In the genomic region with DNA sequence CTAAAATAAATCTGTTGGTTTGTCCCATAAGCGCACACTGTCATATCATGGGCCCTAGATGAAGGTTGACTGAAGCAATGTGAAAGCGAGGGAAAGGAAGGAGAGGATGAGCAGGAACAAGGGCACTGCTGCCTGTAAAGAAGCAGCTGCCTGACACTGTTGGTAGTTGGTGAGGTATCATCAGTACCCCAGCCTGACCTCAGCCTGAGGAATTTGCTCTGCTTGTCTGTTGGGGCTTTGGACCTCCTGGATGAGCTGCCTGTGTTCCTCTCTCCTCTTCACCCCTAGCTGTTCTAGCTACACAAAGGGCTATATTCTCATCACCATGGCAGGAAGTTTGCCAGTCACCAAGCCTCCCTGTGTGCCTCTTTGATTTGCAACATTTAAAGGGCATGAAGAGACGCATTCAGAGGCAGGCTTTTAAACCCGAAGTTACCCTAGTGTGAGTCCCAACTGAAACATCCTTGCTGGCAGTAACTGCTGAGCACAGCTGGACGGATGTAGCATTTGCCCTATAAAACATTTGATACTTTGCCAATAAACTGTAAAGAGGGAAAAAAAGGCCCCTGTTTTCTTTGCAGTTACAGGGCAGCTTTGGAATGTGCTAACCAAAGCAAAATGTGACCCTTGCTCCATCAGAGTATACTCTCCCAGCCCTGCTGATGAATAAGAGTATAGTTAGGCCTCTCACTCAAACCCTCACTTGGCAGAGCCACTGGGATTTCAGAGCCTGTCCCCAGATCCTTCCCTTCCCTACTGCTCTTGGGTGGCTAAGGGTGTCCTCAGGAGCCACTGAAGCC, we compare ENCODE assay signal across 10 cellular contexts. TPM values are rescaled to one million over a fixed set of nuclear protein-coding genes. Genes with fewer than 3 reads are reported as not detected.
DNase-seq lines count a peak whose midpoint lies in the region; ATAC-seq and TF ChIP-seq lines count a peak whose summit lies in the region.
"Had no signal": no experiment of that assay in that cellular context is flagged by ENCODE, and none has a peak within 500 bp of the region (broad histone marks: within the 10 kb centered on the region; RNA-seq: fewer than 3 reads in every experiment).

No MANE protein-coding gene starts in this region.

- ATAC-seq in PC-3 (peak; percentile 77), HG02623 (IDR thresholded peaks at IDR 0.05; ENCODE audit: unreplicated experiment) (no peak)

- intact Hi-C loops in PC-3 (cut with micrococcal nuclease) = loop anchor here (1.0 to 10.0 kb wide), 2 partner anchors 29 to 389 kb away; no protein-coding TSS in a partner anchor

- no peaks in the 10 kb centered on the region for H3F3A ChIP-seq in PC-3 (ENCODE audit: low read length, unreplicated experiment)

- peak overlapping the region; percentile 27 for H3K4me3 ChIP-seq in AG04450 (ENCODE audit: low read depth, low read length)
- no peak overlapping the region for H3K4me3 ChIP-seq in PC-3 (ENCODE audit: low read length)
- no peak overlapping the region for H3K4me3 ChIP-seq in fibroblast of mammary gland (ENCODE audit: control insufficient read depth, low read depth, low read length)
- H3K4me3 ChIP-seq: SJSA1 had no signal

- H3K9me2 ChIP-seq in PC-3 (replicated peaks; ENCODE audit: low read length) = no peaks in the 10 kb centered on the region

- H3K9ac ChIP-seq in PC-3 (ENCODE audit: low read length) = no peak overlapping the region

- H3K9me3 ChIP-seq in AG04450 (ENCODE audit: control insufficient read depth, insufficient read depth, low read length) (no peaks in the 10 kb centered on the region), PC-3 (ENCODE audit: low read length) (no peaks in the 10 kb centered on the region)
- H3K9me3 ChIP-seq: SJSA1 had no signal

- peaks cover 12% of the 10 kb centered on the region for H3K4me1 ChIP-seq in PC-3 (ENCODE audit: insufficient read depth, low read length)
- H3K4me1 ChIP-seq: SJSA1 had no signal

- POLR2A ChIA-PET in AG04450 (lab: Yijun Ruan, JAX) = interaction anchor here (0.7 to 2.8 kb wide), 3 partner anchors 22 to 1930 kb away, joined by 5 to 11 read pairs (median 6); a partner anchor contains a TSS
- POLR2A ChIA-PET in PC-3 (lab: Charles Lee; ENCODE audit: unreplicated experiment) = no interaction called here

- H3K27me3 ChIP-seq in AG04450 (ENCODE audit: control insufficient read depth, insufficient read depth, low read length) (peaks cover 3% of the 10 kb centered on the region), PC-3 (ENCODE audit: low read length) (no peaks in the 10 kb centered on the region)
- H3K27me3 ChIP-seq: SJSA1 had no signal

- CTCF ChIA-PET in AG04450 (lab: Charles Lee) (interaction anchor here (1.7 kb wide), 1 partner anchor 22 kb away, joined by 5 read pairs; a partner anchor contains a TSS), PC-3 (lab: Charles Lee) (interaction anchor here (0.6 kb wide), 1 partner anchor 22 kb away, joined by 8 read pairs; a partner anchor contains a TSS)

- H3K36me3 ChIP-seq in PC-3 (ENCODE audit: low read depth, low read length) = no peaks in the 10 kb centered on the region
- H3K36me3 ChIP-seq: SJSA1 had no signal

- peak overlapping the region; percentile 95 for H3K27ac ChIP-seq in AG04450 (ENCODE audit: low read depth, low read length)
- H3K27ac ChIP-seq in PC-3 (ENCODE audit: low read length) = no peak overlapping the region
- H3K27ac ChIP-seq: epithelial cell of prostate, SJSA1 had no signal

- H4K20me1 ChIP-seq in PC-3 (ENCODE audit: low read length) = no peaks in the 10 kb centered on the region

- no TSS peak for BruUV-seq in PC-3 (replicated peaks; lab: Mats Ljungman, UMichigan)

- H3K4me2 ChIP-seq in PC-3 (ENCODE audit: low read length) = peak overlapping the region; percentile 33

- DNase-seq in AG04450 (ENCODE audit: low read depth, low spot score) (peak; percentile 90), PC-3 (peak; percentile 80), fibroblast of mammary gland (ENCODE audit: low read depth) (peak; percentile 92), non-pigmented ciliary epithelial cell (ENCODE audit: low read depth) (peak; percentile 55), MV-4-11 (lab: John Stamatoyannopoulos, UW) (no peak), NCI-H146 treated with DMSO at 0.1 percent for 48 hours (lab: John Stamatoyannopoulos, UW; ENCODE audit: unreplicated experiment) (no peak)
- DNase-seq in activated CD4-positive, alpha-beta T cell treated with anti-CD3 and anti-CD28 coated beads for 48 hours = no peak

- TF ChIP-seq CTCF in AG04450 (IDR thresholded peaks at IDR 0.05; ENCODE audit: low read depth, low read length) = no peak
- no peak for TF ChIP-seq CTCF in PC-3 (conservative IDR thresholded peaks at IDR 0.05; ENCODE audit: low read depth, low read length)
- no peak for TF ChIP-seq CTCF in fibroblast of mammary gland (conservative IDR thresholded peaks at IDR 0.05; ENCODE audit: control insufficient read depth, insufficient read depth, low read depth, low read length)

- H3K79me2 ChIP-seq in PC-3 (ENCODE audit: low read length) = no peaks in the 10 kb centered on the region

- H2AFZ ChIP-seq in PC-3 (ENCODE audit: low read length) = no peak overlapping the region

RNA-seq across cellular contexts. Expression of a gene that starts 22.2 kb away (rescaled TPM):
- polyA plus RNA-seq in AG04450 (2011; rRNA removed) = 4.6 and 6.1 TPM in 2 replicates
- polyA minus RNA-seq in AG04450 (2011; rRNA and poly(A)+ RNA removed) = 9.0 and 12.2 TPM in 2 replicates
- 0.40 and 2.8 TPM in 2 replicates for total RNA-seq in PC-3 (2014; rRNA removed)
- total RNA-seq: SJSA1 had no signal

Comparison
In these comparisons a context has a peak if more than half of its experiments do, and no peak if none do; other contexts are left out.
1. DNase-seq: peak in AG04450 (single experiment), PC-3 (single experiment), fibroblast of mammary gland (single experiment) and non-pigmented ciliary epithelial cell (single experiment); none in MV-4-11 (single experiment), NCI-H146 treated with DMSO at 0.1 percent for 48 hours (single experiment) and activated CD4-positive, alpha-beta T cell treated with anti-CD3 and anti-CD28 coated beads for 48 hours (single experiment).